ENCODE assay signal across 1 cellular context in the genomic region with DNA sequence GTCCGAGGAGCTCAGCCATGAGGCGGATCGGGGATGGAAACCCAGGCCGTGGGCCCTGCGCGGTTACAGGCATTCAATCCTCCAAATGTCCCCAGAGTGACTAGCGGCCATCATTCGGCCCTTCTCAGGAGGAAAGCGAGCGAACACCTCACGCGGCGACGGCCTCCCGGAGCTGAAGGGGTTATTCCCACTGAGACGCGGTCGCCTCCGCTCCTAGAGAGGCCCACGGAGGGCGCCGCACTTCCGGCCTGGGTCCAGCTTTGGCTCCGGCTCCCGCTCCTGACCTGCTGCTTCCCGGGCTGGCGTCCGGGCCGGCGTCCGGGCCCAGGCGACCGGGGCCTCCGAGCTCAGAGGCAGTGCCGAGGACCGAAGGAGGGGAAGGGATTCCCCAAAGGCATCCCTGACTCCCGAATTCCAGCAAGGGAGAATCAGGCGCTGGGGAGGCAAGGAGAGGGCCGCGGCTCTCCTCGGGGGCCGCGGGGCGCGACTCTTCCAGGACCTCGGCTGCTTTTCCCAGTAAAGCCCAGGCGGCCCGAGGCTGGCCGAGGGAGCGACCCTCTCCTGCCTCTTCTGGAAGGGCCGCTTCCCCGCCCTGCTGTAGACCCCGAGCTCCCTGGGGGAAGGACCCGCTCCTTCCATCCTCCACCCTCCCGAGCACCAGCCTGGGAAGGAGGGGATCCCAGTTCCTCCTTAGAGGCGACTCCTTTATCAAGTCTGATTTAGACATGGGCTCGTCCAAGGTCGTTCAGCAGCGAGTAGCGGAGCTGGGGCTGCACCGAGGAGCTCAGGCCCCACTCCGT.
TF ChIP-seq lines count a peak whose summit lies in the region.

No MANE protein-coding gene starts in this region.

TF ChIP-seq in HepG2, 621 proteins besides CTCF, POLR2A, EP300 and RAD21 (continued from another document and continues in another):
- 0 out of 2 replicates have a peak, but pooled peaks have one; percentile 65 for TF ChIP-seq CSRNP2 (CRISPR knock-in tag; conservative IDR thresholded peaks at IDR 0.05; ENCODE audit: low read depth)
- peak; percentile 74 for TF ChIP-seq ESRRA (CRISPR knock-in tag; IDR thresholded peaks at IDR 0.05; ENCODE audit: low read depth)
- peak; percentile 91; the same call in 1 of the 2 replicates for TF ChIP-seq MTERF4 (CRISPR knock-in tag; IDR thresholded peaks at IDR 0.05)
- TF ChIP-seq POGZ (CRISPR knock-in tag; IDR thresholded peaks at IDR 0.05), result peak; percentile 71
- peak; percentile 94 for TF ChIP-seq RCOR2 (CRISPR knock-in tag; IDR thresholded peaks at IDR 0.05)
- TF ChIP-seq IKZF5 (CRISPR knock-in tag; IDR thresholded peaks at IDR 0.05), result peak; percentile 94
- TF ChIP-seq, protein P1, sequence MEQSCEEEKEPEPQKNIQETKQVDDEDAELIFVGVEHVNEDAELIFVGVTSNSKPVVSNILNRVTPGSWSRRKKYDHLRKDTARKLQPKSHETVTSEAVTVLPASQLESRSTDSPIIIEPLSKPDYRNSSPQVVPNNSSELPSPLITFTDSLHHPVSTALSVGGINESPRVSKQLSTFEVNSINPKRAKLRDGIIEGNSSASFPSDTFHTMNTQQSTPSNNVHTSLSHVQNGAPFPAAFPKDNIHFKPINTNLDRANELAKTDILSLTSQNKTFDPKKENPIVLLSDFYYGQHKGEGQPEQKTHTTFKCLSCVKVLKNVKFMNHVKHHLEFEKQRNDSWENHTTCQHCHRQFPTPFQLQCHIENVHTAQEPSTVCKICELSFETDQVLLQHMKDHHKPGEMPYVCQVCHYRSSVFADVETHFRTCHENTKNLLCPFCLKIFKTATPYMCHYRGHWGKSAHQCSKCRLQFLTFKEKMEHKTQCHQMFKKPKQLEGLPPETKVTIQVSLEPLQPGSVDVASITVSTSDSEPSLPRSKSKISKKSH (CRISPR knock-in tag; IDR thresholded peaks at IDR 0.05; ENCODE audit: borderline replicate concordance), result peak; percentile 96; the same call in 1 of the 2 replicates
- peak; percentile 77; the same call in 1 of the 2 replicates for TF ChIP-seq ZNF530 (CRISPR knock-in tag; IDR thresholded peaks at IDR 0.05; ENCODE audit: low read depth)
- TF ChIP-seq ZNF646 (CRISPR knock-in tag; IDR thresholded peaks at IDR 0.05), result no peak
- TF ChIP-seq, protein P2, sequence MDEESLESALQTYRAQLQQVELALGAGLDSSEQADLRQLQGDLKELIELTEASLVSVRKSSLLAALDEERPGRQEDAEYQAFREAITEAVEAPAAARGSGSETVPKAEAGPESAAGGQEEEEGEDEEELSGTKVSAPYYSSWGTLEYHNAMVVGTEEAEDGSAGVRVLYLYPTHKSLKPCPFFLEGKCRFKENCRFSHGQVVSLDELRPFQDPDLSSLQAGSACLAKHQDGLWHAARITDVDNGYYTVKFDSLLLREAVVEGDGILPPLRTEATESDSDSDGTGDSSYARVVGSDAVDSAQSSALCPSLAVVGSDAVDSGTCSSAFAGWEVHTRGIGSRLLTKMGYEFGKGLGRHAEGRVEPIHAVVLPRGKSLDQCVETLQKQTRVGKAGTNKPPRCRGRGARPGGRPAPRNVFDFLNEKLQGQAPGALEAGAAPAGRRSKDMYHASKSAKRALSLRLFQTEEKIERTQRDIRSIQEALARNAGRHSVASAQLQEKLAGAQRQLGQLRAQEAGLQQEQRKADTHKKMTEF (CRISPR knock-in tag; IDR thresholded peaks at IDR 0.05), result peak; percentile 99
- TF ChIP-seq, protein P3, sequence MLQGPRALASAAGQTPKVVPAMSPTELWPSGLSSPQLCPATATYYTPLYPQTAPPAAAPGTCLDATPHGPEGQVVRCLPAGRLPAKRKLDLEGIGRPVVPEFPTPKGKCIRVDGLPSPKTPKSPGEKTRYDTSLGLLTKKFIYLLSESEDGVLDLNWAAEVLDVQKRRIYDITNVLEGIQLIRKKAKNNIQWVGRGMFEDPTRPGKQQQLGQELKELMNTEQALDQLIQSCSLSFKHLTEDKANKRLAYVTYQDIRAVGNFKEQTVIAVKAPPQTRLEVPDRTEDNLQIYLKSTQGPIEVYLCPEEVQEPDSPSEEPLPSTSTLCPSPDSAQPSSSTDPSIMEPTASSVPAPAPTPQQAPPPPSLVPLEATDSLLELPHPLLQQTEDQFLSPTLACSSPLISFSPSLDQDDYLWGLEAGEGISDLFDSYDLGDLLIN (CRISPR knock-in tag; IDR thresholded peaks at IDR 0.05; ENCODE audit: borderline replicate concordance), result no peak; the same call in 1 of the 2 replicates
- TF ChIP-seq DNMT1 (CRISPR knock-in tag; IDR thresholded peaks at IDR 0.05), result peak; percentile 98
- TF ChIP-seq GATAD1 (CRISPR knock-in tag; IDR thresholded peaks at IDR 0.05), result peak; percentile 95
- TF ChIP-seq ZNF138 (CRISPR knock-in tag; IDR thresholded peaks at IDR 0.05; ENCODE audit: low read depth), result 0 out of 2 replicates have a peak, but pooled peaks have one; percentile 83
- TF ChIP-seq PRDM10 (CRISPR knock-in tag; IDR thresholded peaks at IDR 0.05; ENCODE audit: low read depth), result peak; percentile 68; the same call in 1 of the 2 replicates
- TF ChIP-seq ZHX2 (IDR thresholded peaks at IDR 0.05; ENCODE audit: low read depth), result peak; percentile 77
- TF ChIP-seq ZHX2 (CRISPR knock-in tag; IDR thresholded peaks at IDR 0.05; ENCODE audit: borderline replicate concordance), result peak; percentile 86; the same call in 1 of the 2 replicates
- no peak for TF ChIP-seq ZFP36 (IDR thresholded peaks at IDR 0.05; ENCODE audit: borderline replicate concordance, low read depth, low read length, partially characterized antibody)
